Comparison of ENCODE assay signal across 8 cellular contexts in genomic region chr3:42773409-42773751, GRCh38. TPM values are rescaled to one million over a fixed set of nuclear protein-coding genes. Genes with fewer than 3 reads are reported as not detected.
A peak's percentile ranks its signal among the peaks of the same experiment; 100 is the strongest.
DNase-seq lines count a peak whose midpoint lies in the region; ATAC-seq, FAIRE-seq and TF ChIP-seq lines count a peak whose summit lies in the region.

No MANE protein-coding gene starts in this region.

- TF ChIP-seq RAD21 in K562 (CRISPR knock-in tag; conservative IDR thresholded peaks at IDR 0.05 in 1 of 2, IDR thresholded peaks at IDR 0.05 in 1 of 2) = no peak

- no peak overlapping the region for H3K27ac ChIP-seq in K562 (ENCODE audit: extremely low read depth, low read depth, low read length)
- H3K27ac ChIP-seq in muscle layer of colon (ENCODE audit: low read depth, low read length) = peak overlapping the region; percentile 76

- DNase-seq in K562 (ENCODE audit: extremely low read depth in 1 of 4, low spot score in 3 of 4) (no peak), DMS53 treated with DMSO at 0.1 percent for 48 hours (lab: John Stamatoyannopoulos, UW; ENCODE audit: unreplicated experiment) (no peak), mesenteric fat pad (ENCODE audit: low spot score) (no peak), NCI-H748 treated with DMSO at 0.1 percent for 48 hours (lab: John Stamatoyannopoulos, UW) (no peak)

- FAIRE-seq in K562 (lab: Jason Lieb, UNC) = no peak

- no peaks in the 10 kb centered on the region for H3K9me1 ChIP-seq in K562 (ENCODE audit: control insufficient read depth, insufficient read depth, low read length)

- in situ Hi-C loops in K562 (cut with MboI) = no loop called here

- H3K27me3 ChIP-seq in K562 (ENCODE audit: control insufficient read depth in 2 of 2, insufficient read depth in 2 of 2, low read length in 2 of 2) (no peaks in the 10 kb centered on the region), muscle layer of colon (ENCODE audit: control insufficient read depth in 1 of 2, insufficient read depth in 2 of 2, low read length in 2 of 2) (no peaks in the 10 kb centered on the region)

- WGBS in K562 (ENCODE audit: insufficient coverage, low coverage, missing lambda C conversion rate) = 62% methylated on average over 6 of the region's 6 CpGs

- no peak for TF ChIP-seq CTCF in K562 (IDR thresholded peaks at IDR 0.05 in 2 of 3, conservative IDR thresholded peaks at IDR 0.05 in 1 of 3; ENCODE audit: insufficient read depth in 2 of 3, low read depth in 1 of 3, low read length in 3 of 3)

- H3K79me2 ChIP-seq in K562 (ENCODE audit: control insufficient read depth, insufficient read depth, low read length) = no peaks in the 10 kb centered on the region

- BruUV-seq in K562 (replicated peaks; lab: Mats Ljungman, UMichigan) = no TSS peak

- H3K4me2 ChIP-seq in K562 (ENCODE audit: insufficient read depth, low read length) = no peak overlapping the region; the same call in 1 of the 2 replicates

- H3K4me3 ChIP-seq in K562 = no peak overlapping the region
- peak overlapping the region; percentile 44 to 82 for H3K4me3 ChIP-seq in muscle layer of colon (ENCODE audit: low read depth in 1 of 2, low read length in 2 of 2)

- POLR2A ChIA-PET in K562 (lab: Yijun Ruan, JAX) = no interaction called here

- no peak for TF ChIP-seq EP300 in K562 (IDR thresholded peaks at IDR 0.05; ENCODE audit: low read length)

- H3K9ac ChIP-seq in K562 (ENCODE audit: insufficient read depth in 1 of 2, low read depth in 2 of 2, low read length in 2 of 2) (no peak overlapping the region), muscle layer of colon (ENCODE audit: low read length) (peak overlapping the region; percentile 61)

- 0 out of 2 replicates have a peak overlapping the region, but pooled peaks have one; percentile 38 for H2AFZ ChIP-seq in K562 (ENCODE audit: low read depth, low read length)

- CTCF ChIA-PET in K562 (lab: Yijun Ruan, JAX; ENCODE audit: low intra/inter-chr PET ratio) = no interaction called here

- no peaks in the 10 kb centered on the region for H4K20me1 ChIP-seq in K562 (replicated peaks; ENCODE audit: control insufficient read depth, insufficient read depth, low read length)

- ATAC-seq in GM18511 (IDR thresholded peaks at IDR 0.05; ENCODE audit: unreplicated experiment) (peak; percentile 22), HG03060 (IDR thresholded peaks at IDR 0.05; ENCODE audit: low read depth, unreplicated experiment) (peak; percentile 10), K562 (no peak; the same call in 2 of the 3 replicates), HG03378 (IDR thresholded peaks at IDR 0.05; ENCODE audit: unreplicated experiment) (no peak)

- intact Hi-C loops in K562 (cut with micrococcal nuclease) = no loop called here

- 0 out of 3 replicates have a peak, but pooled peaks cover 3% of the 10 kb centered on the region for H3K36me3 ChIP-seq in K562 (ENCODE audit: control insufficient read depth, insufficient read depth, low read length)
- no peaks in the 10 kb centered on the region for H3K36me3 ChIP-seq in muscle layer of colon (ENCODE audit: insufficient read depth, low read length)

- H3K9me3 ChIP-seq in K562 (replicated peaks; ENCODE audit: control insufficient read depth, insufficient read depth, low read depth, low read length) (no peaks in the 10 kb centered on the region; the same call in 1 of the 2 replicates), muscle layer of colon (ENCODE audit: low read length) (no peaks in the 10 kb centered on the region)

- H3K4me1 ChIP-seq in K562 (replicated peaks in 1 of 2; ENCODE audit: control insufficient read depth in 2 of 2, insufficient read depth in 2 of 2, low read length in 2 of 2) = peaks cover 0 to 8% of the 10 kb centered on the region in 2 experiments; a peak in 2 of 5 replicates
- H3K4me1 ChIP-seq in muscle layer of colon (ENCODE audit: insufficient read depth, low read length) = peaks cover 9% of the 10 kb centered on the region

- TF ChIP-seq POLR2A in K562 (conservative IDR thresholded peaks at IDR 0.05) = no peak

RNA-seq across cellular contexts. Expression of gene CCDC13, which starts 0.3 kb away (rescaled TPM):
- 0.51 and 1.0 TPM in 2 replicates for total RNA-seq in K562 (2011; cell fraction: chromatin; rRNA removed; ENCODE audit: low replicate concordance)
- total RNA-seq in K562 (2011; cell fraction: nucleolus; rRNA removed) = 0.53 TPM in 1 of 2 replicates, not detected in the other
- 0.69 TPM in 1 of 2 replicates, not detected in the other for total RNA-seq in K562 (2011; cell fraction: nucleoplasm; rRNA removed)
- 0.53 and 0.68 TPM in 2 replicates for total RNA-seq in K562 (2014; rRNA removed)
- 0.67 TPM in 1 of 2 replicates, not detected in the other for total RNA-seq in K562 (2014; rRNA removed; fragmentation: Illumina TruSeq; extraction: Trizol)
- total RNA-seq in K562 (2015; rRNA removed; fragmentation: Illumina TruSeq; extraction: Trizol) = 0.26 and 0.54 TPM in 2 replicates
- 0.24 and 0.49 TPM in 2 replicates for total RNA-seq in K562 (2021)
- polyA plus RNA-seq in K562 (2011; rRNA removed) = 0.22 TPM in 1 of 2 replicates, not detected in the other
- 0.06 and 0.09 TPM in 2 replicates for polyA plus RNA-seq in K562 (2011; cell fraction: cytosol; rRNA removed)
- 0.47 and 0.63 TPM in 2 replicates for polyA plus RNA-seq in K562 (2011; cell fraction: nucleus; rRNA removed)
- 0.30 and 0.46 TPM in 2 replicates for polyA plus RNA-seq in K562 (2012)
- 0.28 and 0.29 TPM in 2 replicates for polyA plus RNA-seq in K562 (2014; fragmentation: Illumina TruSeq; extraction: Trizol)
- under 1 TPM; 0.20 to 0.70 TPM for polyA plus RNA-seq in K562 (2014; fragmentation: Nextera tagmentation; extraction: Ambion mirVana)
- polyA plus RNA-seq in K562 (2014; rRNA removed) = 0.48 and 0.89 TPM in 2 replicates
- not detected in 2 replicates for polyA minus RNA-seq in K562 (2011; rRNA and poly(A)+ RNA removed)
- polyA minus RNA-seq in K562 (2011; cell fraction: cytosol; rRNA and poly(A)+ RNA removed) = not detected in 2 replicates
- not detected in 2 replicates for polyA minus RNA-seq in K562 (2011; cell fraction: nucleus; rRNA and poly(A)+ RNA removed)
- total RNA-seq in mesenteric fat pad = 1.3 TPM

RNA-seq across cellular contexts. Expression of gene HIGD1A, which starts 30.9 kb away (rescaled TPM):
- 16.0 and 47.0 TPM in 2 replicates for total RNA-seq in K562 (2011; cell fraction: chromatin; rRNA removed; ENCODE audit: low replicate concordance)
- total RNA-seq in K562 (2011; cell fraction: nucleolus; rRNA removed) = 14.0 and 19.1 TPM in 2 replicates
- 44.3 and 95.3 TPM in 2 replicates for total RNA-seq in K562 (2011; cell fraction: nucleoplasm; rRNA removed)
- total RNA-seq in K562 (2014; rRNA removed) = 136 and 165 TPM in 2 replicates
- 333 and 382 TPM in 2 replicates for total RNA-seq in K562 (2014; rRNA removed; fragmentation: Illumina TruSeq; extraction: Trizol)
- total RNA-seq in K562 (2015; rRNA removed; fragmentation: Illumina TruSeq; extraction: Trizol) = 257 and 291 TPM in 2 replicates
- 183 and 189 TPM in 2 replicates for total RNA-seq in K562 (2021)
- 218 and 362 TPM in 2 replicates for polyA plus RNA-seq in K562 (2011; rRNA removed)
- 45.6 and 124 TPM in 2 replicates for polyA plus RNA-seq in K562 (2011; cell fraction: cytosol; rRNA removed)
- polyA plus RNA-seq in K562 (2011; cell fraction: nucleus; rRNA removed) = 25.3 and 53.9 TPM in 2 replicates
- polyA plus RNA-seq in K562 (2012) = 198 and 327 TPM in 2 replicates
- polyA plus RNA-seq in K562 (2014; fragmentation: Illumina TruSeq; extraction: Trizol) = 369 and 398 TPM in 2 replicates
- 1,000 to 10,000 TPM; 1,116 to 1,185 TPM for polyA plus RNA-seq in K562 (2014; fragmentation: Nextera tagmentation; extraction: Ambion mirVana)
- polyA plus RNA-seq in K562 (2014; rRNA removed) = 331 and 362 TPM in 2 replicates
- polyA minus RNA-seq in K562 (2011; rRNA and poly(A)+ RNA removed) = 172 and 181 TPM in 2 replicates
- polyA minus RNA-seq in K562 (2011; cell fraction: cytosol; rRNA and poly(A)+ RNA removed) = 59.9 and 87.1 TPM in 2 replicates
- polyA minus RNA-seq in K562 (2011; cell fraction: nucleus; rRNA and poly(A)+ RNA removed) = 14.8 and 26.3 TPM in 2 replicates
- total RNA-seq in mesenteric fat pad = 97.4 TPM

RNA-seq across cellular contexts. Expression of gene ACKR2, which starts 35.9 kb away (rescaled TPM):
- 2.1 and 2.5 TPM in 2 replicates for total RNA-seq in K562 (2011; cell fraction: chromatin; rRNA removed; ENCODE audit: low replicate concordance)
- 1.7 and 2.2 TPM in 2 replicates for total RNA-seq in K562 (2011; cell fraction: nucleolus; rRNA removed)
- 1.5 and 3.8 TPM in 2 replicates for total RNA-seq in K562 (2011; cell fraction: nucleoplasm; rRNA removed)
- total RNA-seq in K562 (2014; rRNA removed) (0.08 and 0.32 TPM in 2 replicates), K562 (2014; rRNA removed; fragmentation: Illumina TruSeq; extraction: Trizol) (0.29 TPM in 2 replicates), K562 (2015; rRNA removed; fragmentation: Illumina TruSeq; extraction: Trizol) (0.15 TPM in 1 of 2 replicates, not detected in the other), K562 (2021) (0.69 and 0.85 TPM in 2 replicates), mesenteric fat pad (5.6 TPM)
- polyA plus RNA-seq in K562 (2011; rRNA removed) (0.57 and 0.74 TPM in 2 replicates), K562 (2014; fragmentation: Illumina TruSeq; extraction: Trizol) (0.15 and 0.39 TPM in 2 replicates), K562 (2014; fragmentation: Nextera tagmentation; extraction: Ambion mirVana) (under 1 TPM; 0.03 to 0.21 TPM), K562 (2014; rRNA removed) (0.07 and 0.11 TPM in 2 replicates)
- polyA plus RNA-seq in K562 (2011; cell fraction: cytosol; rRNA removed) = 0.25 and 0.41 TPM in 2 replicates
- polyA plus RNA-seq in K562 (2011; cell fraction: nucleus; rRNA removed) = 0.72 and 0.75 TPM in 2 replicates
- polyA plus RNA-seq in K562 (2012) = 0.29 and 0.62 TPM in 2 replicates
- polyA minus RNA-seq in K562 (2011; rRNA and poly(A)+ RNA removed) = 0.84 and 1.3 TPM in 2 replicates
- polyA minus RNA-seq in K562 (2011; cell fraction: cytosol; rRNA and poly(A)+ RNA removed) = 0.57 TPM in 1 of 2 replicates, not detected in the other
- polyA minus RNA-seq in K562 (2011; cell fraction: nucleus; rRNA and poly(A)+ RNA removed) = 0.40 and 1.1 TPM in 2 replicates

Comparison
In these comparisons a context has a peak if more than half of its experiments do, and no peak if none do; other contexts are left out.
1. ATAC-seq: peak in GM18511 (single experiment) and HG03060 (single experiment); none in K562 (single experiment) and HG03378 (single experiment).